Comparison of ENCODE assay signal across 20 cellular contexts in genomic region chr7:132420527-132420926, GRCh38.
"Had no signal": no experiment of that assay in that cellular context is flagged by ENCODE, and none has a peak within 500 bp of the region (broad histone marks: within the 10 kb centered on the region; RNA-seq: fewer than 3 reads in every experiment).

No MANE protein-coding gene starts in this region.

- DNase-seq: activated CD4-positive, alpha-beta memory T cell treated with anti-CD3 and anti-CD28 coated beads for 36 hours; activated CD4-positive, alpha-beta T cell treated with anti-CD3 and anti-CD28 coated beads for 48 hours; activated effector memory CD4-positive, alpha-beta T cell treated with Interleukin-2 at 50 U/mL for 16 hours; activated naive CD4-positive, alpha-beta T cell treated with anti-CD3 and anti-CD28 coated beads for 36 hours; activated naive CD8-positive, alpha-beta T cell treated with anti-CD3 and anti-CD28 coated beads, Interleukin-2, amount 10 ng/mL, durations not matched to agents 7 days and 5 days; activated T-cell treated with anti-CD3 and anti-CD28 coated beads, Interleukin-2, amount 50 U/mL, for 72 hours; amygdala; esophagus squamous epithelium; glutamatergic neuron; hypothalamus; islet precursor cell; left cardiac atrium; lower lobe of right lung; naive B cell; stimulated activated CD4-positive, alpha-beta T cell treated with anti-CD3 and anti-CD28 coated beads, Interleukin-4, amount 100 ng/mL, for 1 hour; stimulated activated naive CD4-positive, alpha-beta T cell; upper lobe of right lung had no signal

- H3K4me3 ChIP-seq: cardiac muscle cell, esophagus squamous epithelium, lower lobe of right lung, spleen, upper lobe of right lung had no signal

- H3K4me3 Mint-ChIP-seq: activated CD4-positive, alpha-beta memory T cell treated with anti-CD3 and anti-CD28 coated beads for 36 hours; activated naive CD4-positive, alpha-beta T cell treated with anti-CD3 and anti-CD28 coated beads for 36 hours; activated naive CD8-positive, alpha-beta T cell treated with anti-CD3 and anti-CD28 coated beads, Interleukin-2, amount 10 ng/mL, durations not matched to agents 7 days and 5 days; activated T-cell treated with anti-CD3 and anti-CD28 coated beads, Interleukin-2, amount 50 U/mL, for 72 hours had no signal

- H3K27me3 Mint-ChIP-seq: activated CD4-positive, alpha-beta memory T cell treated with anti-CD3 and anti-CD28 coated beads for 36 hours had no signal

- H3K4me1 Mint-ChIP-seq: naive B cell had no signal

- ATAC-seq: activated T-cell treated with anti-CD3 and anti-CD28 coated beads, Interleukin-2, amount 50 U/mL, for 72 hours; lower lobe of right lung; upper lobe of right lung had no signal

- H3K27ac Mint-ChIP-seq: activated CD4-positive, alpha-beta memory T cell treated with anti-CD3 and anti-CD28 coated beads for 36 hours; activated naive CD4-positive, alpha-beta T cell treated with anti-CD3 and anti-CD28 coated beads for 36 hours; activated naive CD8-positive, alpha-beta T cell treated with anti-CD3 and anti-CD28 coated beads, Interleukin-2, amount 10 ng/mL, durations not matched to agents 7 days and 5 days; activated T-cell treated with anti-CD3 and anti-CD28 coated beads, Interleukin-2, amount 50 U/mL, for 72 hours; naive B cell; progenitor cell of endocrine pancreas had no signal
